In genomic region chr1:1510912-1511532, GRCh38 we compare ENCODE assay signal across 8 cellular contexts. TPM values are rescaled to one million over a fixed set of nuclear protein-coding genes. Genes with fewer than 3 reads are reported as not detected.
A peak's percentile ranks its signal among the peaks of the same experiment; 100 is the strongest.
DNase-seq lines count a peak whose midpoint lies in the region; ATAC-seq, FAIRE-seq and TF ChIP-seq lines count a peak whose summit lies in the region.

No MANE protein-coding gene starts in this region.

- FAIRE-seq in keratinocyte (lab: Jason Lieb, UNC) = no peak

- dilution Hi-C loops in keratinocyte (cut with MboI; ENCODE audit: extremely low pct_ligation_motif_present, low sequenced_read_pairs) = no loop called here

- H3K4me3 Mint-ChIP-seq in stimulated activated naive CD8-positive, alpha-beta T cell treated with anti-CD3 and anti-CD28 coated beads, Interleukin-15, Interleukin-2, amounts not matched to agents 100 ng/mL and 50 ng/mL, for 24 hours = peak overlapping the region; percentile 90

- H3K27me3 Mint-ChIP-seq in stimulated activated naive CD8-positive, alpha-beta T cell treated with anti-CD3 and anti-CD28 coated beads, Interleukin-15, Interleukin-2, amounts not matched to agents 100 ng/mL and 50 ng/mL, for 24 hours = no peaks in the 10 kb centered on the region

- H3K4me1 Mint-ChIP-seq in stimulated activated naive CD8-positive, alpha-beta T cell treated with anti-CD3 and anti-CD28 coated beads, Interleukin-15, Interleukin-2, amounts not matched to agents 100 ng/mL and 50 ng/mL, for 24 hours (ENCODE audit: low read depth) = peaks cover 12% of the 10 kb centered on the region

- H3K4me1 ChIP-seq in keratinocyte (ENCODE audit: control insufficient read depth, extremely low read depth, insufficient read depth, low read length) = peaks cover 5% of the 10 kb centered on the region

- peak overlapping the region; percentile 90 for H3K4me2 ChIP-seq in keratinocyte (ENCODE audit: control insufficient read depth, extremely low read depth, insufficient read depth, low read depth, low read length)

- no peak for TF ChIP-seq CTCF in keratinocyte (optimal IDR thresholded peaks at IDR 0.05 in 1 of 3, IDR thresholded peaks at IDR 0.05 in 1 of 3, conservative IDR thresholded peaks at IDR 0.05 in 1 of 3; ENCODE audit: extremely low read depth in 1 of 3, insufficient read depth in 2 of 3, low read length in 3 of 3)

- no peak for ATAC-seq in GM19324 (IDR thresholded peaks at IDR 0.05; ENCODE audit: low FRiP score, unreplicated experiment)

- DNase-seq in activated CD4-positive, alpha-beta T cell treated with anti-CD3 and anti-CD28 coated beads for 48 hours = peak; percentile 49
- DNase-seq in activated CD4-positive, alpha-beta T cell treated with anti-CD3 and anti-CD28 coated beads for 4 hours = no peak
- DNase-seq in NCI-H2196 treated with DMSO at 0.1 percent for 48 hours (lab: John Stamatoyannopoulos, UW; ENCODE audit: unreplicated experiment) = peak; percentile 8
- DNase-seq in keratinocyte (ENCODE audit: low read depth, low spot score) = no peak
- DNase-seq in AG20443 (ENCODE audit: low spot score) = no peak

- peak overlapping the region; percentile 76 to 78 (median 77) for H3K4me3 ChIP-seq in keratinocyte (ENCODE audit: control insufficient read depth in 2 of 3, extremely low read depth in 1 of 3, insufficient read depth in 2 of 3, low read depth in 1 of 3, low read length in 3 of 3)

- H3K36me3 Mint-ChIP-seq in stimulated activated naive CD8-positive, alpha-beta T cell treated with anti-CD3 and anti-CD28 coated beads, Interleukin-15, Interleukin-2, amounts not matched to agents 100 ng/mL and 50 ng/mL, for 24 hours (ENCODE audit: low read depth) = peaks cover 4% of the 10 kb centered on the region

- H3K27ac ChIP-seq in angular gyrus (ENCODE audit: low read depth, low read length) (peak overlapping the region; percentile 88), keratinocyte (ENCODE audit: control insufficient read depth, insufficient read depth, low read length) (peak overlapping the region; percentile 84)

- no peaks in the 10 kb centered on the region for H4K20me1 ChIP-seq in keratinocyte (ENCODE audit: control insufficient read depth, extremely low read depth, insufficient read depth, low read length)

- peak overlapping the region; percentile 89 for H2AFZ ChIP-seq in keratinocyte (ENCODE audit: control insufficient read depth, low read length)

- H3K79me2 ChIP-seq in keratinocyte (ENCODE audit: control insufficient read depth, insufficient read depth, low read length) = peaks cover 26% of the 10 kb centered on the region

- peak overlapping the region; percentile 95 for H3K27ac Mint-ChIP-seq in stimulated activated naive CD8-positive, alpha-beta T cell treated with anti-CD3 and anti-CD28 coated beads, Interleukin-15, Interleukin-2, amounts not matched to agents 100 ng/mL and 50 ng/mL, for 24 hours

- H3K9ac ChIP-seq in keratinocyte (ENCODE audit: control insufficient read depth, extremely low read depth, insufficient read depth, low read length) = peak overlapping the region; percentile 97

- no peaks in the 10 kb centered on the region for H3K9me3 Mint-ChIP-seq in stimulated activated naive CD8-positive, alpha-beta T cell treated with anti-CD3 and anti-CD28 coated beads, Interleukin-15, Interleukin-2, amounts not matched to agents 100 ng/mL and 50 ng/mL, for 24 hours

- H3K9me1 ChIP-seq in keratinocyte (ENCODE audit: control insufficient read depth, extremely low read depth, insufficient read depth, low read length) = no peaks in the 10 kb centered on the region

- peaks cover 2 to 8% of the 10 kb centered on the region in 2 experiments for H3K36me3 ChIP-seq in keratinocyte (ENCODE audit: control insufficient read depth in 2 of 2, extremely low read depth in 1 of 2, insufficient read depth in 2 of 2, low read length in 2 of 2)

- H3K9me3 ChIP-seq in keratinocyte (ENCODE audit: control insufficient read depth, low read depth, low read length) = no peaks in the 10 kb centered on the region

- no peaks in the 10 kb centered on the region for H3K27me3 ChIP-seq in keratinocyte (ENCODE audit: control insufficient read depth, extremely low read depth, insufficient read depth, low read length)

RNA-seq across cellular contexts. Expression of gene ATAD3A, which starts 0.9 kb away (rescaled TPM):
- polyA plus RNA-seq in keratinocyte = 19.9 to 23.0 TPM (median 22.0 TPM) in 3 replicates
- 19.1 TPM for polyA plus RNA-seq in keratinocyte (2011; ENCODE audit: low read depth)
- 9.3 and 25.1 TPM in 2 replicates for polyA plus RNA-seq in keratinocyte (2011; cell fraction: cytosol; rRNA removed)
- 23.7 and 29.2 TPM in 2 replicates for polyA plus RNA-seq in keratinocyte (2011; cell fraction: nucleus; rRNA removed)
- polyA plus RNA-seq in keratinocyte (2012; ENCODE audit: low replicate concordance) = 13.5 and 40.5 TPM in 2 replicates
- 9.3 to 18.3 TPM (median 12.0 TPM) in 3 replicates for polyA minus RNA-seq in keratinocyte
- 40.3 TPM for polyA minus RNA-seq in keratinocyte (2011; cell fraction: cytosol; rRNA and poly(A)+ RNA removed)
- 15.6 and 16.5 TPM in 2 replicates for polyA minus RNA-seq in keratinocyte (2011; cell fraction: nucleus; rRNA and poly(A)+ RNA removed)

RNA-seq across cellular contexts. Expression of gene TMEM240, which starts 29.4 kb away (rescaled TPM):
- 0.12 to 0.28 TPM (median 0.12 TPM) in 3 replicates for polyA plus RNA-seq in keratinocyte
- not detected for polyA plus RNA-seq in keratinocyte (2011; ENCODE audit: low read depth)
- 0.18 and 0.29 TPM in 2 replicates for polyA plus RNA-seq in keratinocyte (2011; cell fraction: cytosol; rRNA removed)
- 0.23 and 0.56 TPM in 2 replicates for polyA plus RNA-seq in keratinocyte (2011; cell fraction: nucleus; rRNA removed)
- 0.80 and 0.93 TPM in 2 replicates for polyA plus RNA-seq in keratinocyte (2012; ENCODE audit: low replicate concordance)
- not detected in 3 replicates for polyA minus RNA-seq in keratinocyte
- not detected for polyA minus RNA-seq in keratinocyte (2011; cell fraction: cytosol; rRNA and poly(A)+ RNA removed)
- polyA minus RNA-seq in keratinocyte (2011; cell fraction: nucleus; rRNA and poly(A)+ RNA removed) = 1.1 TPM in 1 of 2 replicates, not detected in the other

RNA-seq across cellular contexts. Expression of gene ATAD3B, which starts 39.5 kb away (rescaled TPM):
- polyA plus RNA-seq in keratinocyte = 18.4 to 24.9 TPM (median 20.6 TPM) in 3 replicates
- 7.0 TPM for polyA plus RNA-seq in keratinocyte (2011; ENCODE audit: low read depth)
- polyA plus RNA-seq in keratinocyte (2011; cell fraction: cytosol; rRNA removed) = 5.6 and 13.4 TPM in 2 replicates
- 62.1 and 71.7 TPM in 2 replicates for polyA plus RNA-seq in keratinocyte (2011; cell fraction: nucleus; rRNA removed)
- polyA plus RNA-seq in keratinocyte (2012; ENCODE audit: low replicate concordance) = 13.6 and 24.6 TPM in 2 replicates
- 10.3 to 16.7 TPM (median 12.5 TPM) in 3 replicates for polyA minus RNA-seq in keratinocyte
- polyA minus RNA-seq in keratinocyte (2011; cell fraction: cytosol; rRNA and poly(A)+ RNA removed) = 21.3 TPM
- 31.8 and 34.4 TPM in 2 replicates for polyA minus RNA-seq in keratinocyte (2011; cell fraction: nucleus; rRNA and poly(A)+ RNA removed)

Comparison
In these comparisons a context has a peak if more than half of its experiments do, and no peak if none do; other contexts are left out.
1. DNase-seq: peak in activated CD4-positive, alpha-beta T cell treated with anti-CD3 and anti-CD28 coated beads for 48 hours (single experiment) and NCI-H2196 treated with DMSO at 0.1 percent for 48 hours (single experiment); none in activated CD4-positive, alpha-beta T cell treated with anti-CD3 and anti-CD28 coated beads for 4 hours (0 of 2), keratinocyte (single experiment) and AG20443 (single experiment).